ENCODE assay signal across 23 cellular contexts in genomic region chr12:466039-466438, GRCh38. TPM values are rescaled to one million over a fixed set of nuclear protein-coding genes. Genes with fewer than 3 reads are reported as not detected.
DNase-seq lines count a peak whose midpoint lies in the region; ATAC-seq, FAIRE-seq and TF ChIP-seq lines count a peak whose summit lies in the region.
"Had no signal": no experiment of that assay in that cellular context is flagged by ENCODE, and none has a peak within 500 bp of the region (broad histone marks: within the 10 kb centered on the region; RNA-seq: fewer than 3 reads in every experiment).

No MANE protein-coding gene starts in this region.

- H3K4me3 Mint-ChIP-seq in endodermal cell (no peak overlapping the region), chondrocyte (ENCODE audit: unreplicated experiment) (no peak overlapping the region)
- H3K4me3 Mint-ChIP-seq in activated CD8-positive, alpha-beta memory T cell treated with anti-CD3 and anti-CD28 coated beads, Interleukin-2, amount 10 ng/mL, durations not matched to agents 7 days and 5 days = no peak overlapping the region
- H3K4me3 Mint-ChIP-seq: activated CD4-positive, alpha-beta T cell treated with anti-CD3 and anti-CD28 coated beads, Interleukin-2, amount 10 ng/mL, durations not matched to agents 7 days and 5 days; activated naive CD8-positive, alpha-beta T cell treated with anti-CD3 and anti-CD28 coated beads, Interleukin-2, amount 10 ng/mL, durations not matched to agents 7 days and 5 days; T-helper 1 cell treated with Interleukin-12 subunit alpha and Interleukin-12 subunit beta and Interleukin-4 antibody, amounts not matched to agents 30 μg/mL and 1 μg/mL, for 36 hours had no signal

- H3K9me3 Mint-ChIP-seq in endodermal cell (no peaks in the 10 kb centered on the region), chondrocyte (ENCODE audit: low read depth) (no peaks in the 10 kb centered on the region)
- H3K9me3 Mint-ChIP-seq in activated CD8-positive, alpha-beta memory T cell treated with anti-CD3 and anti-CD28 coated beads, Interleukin-2, amount 10 ng/mL, durations not matched to agents 7 days and 5 days (ENCODE audit: low read depth) = no peaks in the 10 kb centered on the region
- H3K9me3 Mint-ChIP-seq: activated CD4-positive, alpha-beta T cell treated with anti-CD3 and anti-CD28 coated beads, Interleukin-2, amount 10 ng/mL, durations not matched to agents 7 days and 5 days; activated naive CD8-positive, alpha-beta T cell treated with anti-CD3 and anti-CD28 coated beads, Interleukin-2, amount 10 ng/mL, durations not matched to agents 7 days and 5 days; activated T-helper 2 cell treated with anti-CD3 and anti-CD28 coated beads, Interferon-gamma antibody, Interleukin-2, Interleukin-4, amounts not matched to agents 10 μg/mL and 5 μg/mL and 100 μg/mL, durations not matched to agents 14 hours and 24 hours and 36 hours; T-helper 1 cell treated with Interleukin-12 subunit alpha and Interleukin-12 subunit beta and Interleukin-4 antibody, amounts not matched to agents 30 μg/mL and 1 μg/mL, for 36 hours had no signal

- TF ChIP-seq CTCF in endodermal cell (conservative IDR thresholded peaks at IDR 0.05) = peak; percentile 38
- no peak for TF ChIP-seq CTCF in chondrocyte (IDR thresholded peaks at IDR 0.05)

- ATAC-seq in activated CD8-positive, alpha-beta memory T cell treated with anti-CD3 and anti-CD28 coated beads, Interleukin-2, amount 10 ng/mL, durations not matched to agents 7 days and 5 days = no peak
- ATAC-seq: psoas muscle; stimulated activated naive CD8-positive, alpha-beta T cell treated with anti-CD3 and anti-CD28 coated beads, Interleukin-15, Interleukin-2, amounts not matched to agents 100 U/mL and 50 U/mL, for 24 hours had no signal

- H3K4me1 Mint-ChIP-seq in endodermal cell = peaks cover 63% of the 10 kb centered on the region
- H3K4me1 Mint-ChIP-seq in chondrocyte (ENCODE audit: low read depth) = peaks cover 36% of the 10 kb centered on the region
- H3K4me1 Mint-ChIP-seq in activated CD8-positive, alpha-beta memory T cell treated with anti-CD3 and anti-CD28 coated beads, Interleukin-2, amount 10 ng/mL, durations not matched to agents 7 days and 5 days = peaks cover 14% of the 10 kb centered on the region

- peak overlapping the region; percentile 22 for H3K27ac Mint-ChIP-seq in endodermal cell
- H3K27ac Mint-ChIP-seq in chondrocyte (ENCODE audit: unreplicated experiment) = no peak overlapping the region
- H3K27ac Mint-ChIP-seq in activated CD8-positive, alpha-beta memory T cell treated with anti-CD3 and anti-CD28 coated beads, Interleukin-2, amount 10 ng/mL, durations not matched to agents 7 days and 5 days = no peak overlapping the region
- H3K27ac Mint-ChIP-seq: activated CD4-positive, alpha-beta T cell treated with anti-CD3 and anti-CD28 coated beads, Interleukin-2, amount 10 ng/mL, durations not matched to agents 7 days and 5 days; activated naive CD8-positive, alpha-beta T cell treated with anti-CD3 and anti-CD28 coated beads, Interleukin-2, amount 10 ng/mL, durations not matched to agents 7 days and 5 days; activated T-helper 2 cell treated with anti-CD3 and anti-CD28 coated beads, Interferon-gamma antibody, Interleukin-2, Interleukin-4, amounts not matched to agents 10 μg/mL and 5 μg/mL and 100 μg/mL, durations not matched to agents 14 hours and 24 hours and 36 hours; T-helper 1 cell treated with Interleukin-12 subunit alpha and Interleukin-12 subunit beta and Interleukin-4 antibody, amounts not matched to agents 30 μg/mL and 1 μg/mL, for 36 hours had no signal

- CTCF ChIA-PET in activated CD8-positive, alpha-beta memory T cell treated with anti-CD3 and anti-CD28 coated beads, Interleukin-2, amount 10 ng/mL, durations not matched to agents 7 days and 5 days (lab: Charles Lee) = no interaction called here

- 86 to 94% methylated on average over 7 to 8 of the region's 8 CpGs for WGBS in endodermal cell (ENCODE audit: insufficient coverage in 1 of 2, insufficient read length in 1 of 2), 2 experiments

- peaks cover 19% of the 10 kb centered on the region for H3K36me3 Mint-ChIP-seq in endodermal cell (ENCODE audit: low read depth)
- H3K36me3 Mint-ChIP-seq in chondrocyte (ENCODE audit: low read depth) = no peaks in the 10 kb centered on the region
- no peaks in the 10 kb centered on the region for H3K36me3 Mint-ChIP-seq in activated CD8-positive, alpha-beta memory T cell treated with anti-CD3 and anti-CD28 coated beads, Interleukin-2, amount 10 ng/mL, durations not matched to agents 7 days and 5 days
- H3K36me3 Mint-ChIP-seq: activated naive CD8-positive, alpha-beta T cell treated with anti-CD3 and anti-CD28 coated beads, Interleukin-2, amount 10 ng/mL, durations not matched to agents 7 days and 5 days had no signal

- peaks cover 12% of the 10 kb centered on the region for H3K36me3 ChIP-seq in endodermal cell (ENCODE audit: control insufficient read depth, insufficient read depth, low read length)
- no peaks in the 10 kb centered on the region for H3K36me3 ChIP-seq in skeletal muscle tissue (ENCODE audit: control insufficient read depth in 3 of 3, insufficient read depth in 3 of 3, low read length in 3 of 3)
- H3K36me3 ChIP-seq: BLaER1, neutrophil, Peyer's patch, SJSA1 had no signal

- H3K4me3 ChIP-seq in endodermal cell (ENCODE audit: low read length) (no peak overlapping the region), skeletal muscle tissue (ENCODE audit: low read length in 3 of 3) (peak overlapping the region in 1 of 3 donors; percentile 17)
- H3K4me3 ChIP-seq: BLaER1, Peyer's patch, psoas muscle, SJSA1 had no signal

- DNase-seq in HTR-8/SVneo (ENCODE audit: insufficient read length, low spot score) (no peak), endodermal cell (peak; percentile 67), left kidney (ENCODE audit: low read depth, low spot score) (peak; percentile 73), chondrocyte (ENCODE audit: low spot score) (no peak), OCI-M1 (lab: John Stamatoyannopoulos, UW) (no peak), DMS153 treated with DMSO at 0.1 percent for 48 hours (lab: John Stamatoyannopoulos, UW; ENCODE audit: unreplicated experiment) (no peak)
- no peak for DNase-seq in activated CD8-positive, alpha-beta memory T cell treated with anti-CD3 and anti-CD28 coated beads, Interleukin-2, amount 10 ng/mL, durations not matched to agents 7 days and 5 days
- DNase-seq: ACHN; activated CD4-positive, alpha-beta T cell treated with anti-CD3 and anti-CD28 coated beads, Interleukin-2, amount 10 ng/mL, durations not matched to agents 7 days and 5 days; activated naive CD8-positive, alpha-beta T cell treated with anti-CD3 and anti-CD28 coated beads, Interleukin-2, amount 10 ng/mL, durations not matched to agents 7 days and 5 days; NCI-H187; NCI-H2227 treated with DMSO at 0.1 percent for 48 hours; Peyer's patch; psoas muscle; stimulated activated CD4-positive, alpha-beta T cell treated with anti-CD3 and anti-CD28 coated beads, Interleukin-4, amount 100 ng/mL, for 24 hours; stimulated activated naive CD8-positive, alpha-beta T cell treated with anti-CD3 and anti-CD28 coated beads, Interleukin-15, Interleukin-2, amounts not matched to agents 100 U/mL and 50 U/mL, for 24 hours had no signal

- FAIRE-seq in HTR-8/SVneo (lab: Jason Lieb, UNC) = peak; percentile 52
- FAIRE-seq: endometrium had no signal

- no peaks in the 10 kb centered on the region for H3K9me3 ChIP-seq in endodermal cell (ENCODE audit: control insufficient read depth, low read length)
- no peaks in the 10 kb centered on the region for H3K9me3 ChIP-seq in skeletal muscle tissue (ENCODE audit: control insufficient read depth in 3 of 3, low read length in 3 of 3)
- H3K9me3 ChIP-seq: BLaER1, neutrophil, Peyer's patch, psoas muscle, SJSA1 had no signal

- H3K4me1 ChIP-seq in endodermal cell (ENCODE audit: control insufficient read depth, insufficient read depth, low read length) (peaks cover 28% of the 10 kb centered on the region), skeletal muscle tissue (ENCODE audit: control insufficient read depth in 3 of 3, insufficient read depth in 3 of 3, low read length in 3 of 3) (peaks cover 10 to 48% (median 34%) of the 10 kb centered on the region in 3 donors)
- H3K4me1 ChIP-seq: BLaER1 had no signal

- H3K27me3 ChIP-seq in endodermal cell (ENCODE audit: control insufficient read depth, insufficient read depth, low read length, poor library complexity, severe bottlenecking) (no peaks in the 10 kb centered on the region), skeletal muscle tissue (ENCODE audit: control insufficient read depth in 3 of 3, insufficient read depth in 3 of 3, low read length in 3 of 3) (no peaks in the 10 kb centered on the region)
- H3K27me3 ChIP-seq: Peyer's patch had no signal

- H3K27ac ChIP-seq in endodermal cell (ENCODE audit: low read depth, low read length) (no peak overlapping the region), skeletal muscle tissue (ENCODE audit: low read depth, low read length) (peak overlapping the region; percentile 28)
- H3K27ac ChIP-seq: BLaER1, neutrophil, Peyer's patch, SJSA1 had no signal

- H3K27me3 Mint-ChIP-seq in endodermal cell (ENCODE audit: insufficient read depth) (peaks cover 4% of the 10 kb centered on the region), chondrocyte (ENCODE audit: low read depth) (peaks cover 5% of the 10 kb centered on the region)
- peaks cover 39% of the 10 kb centered on the region for H3K27me3 Mint-ChIP-seq in activated CD8-positive, alpha-beta memory T cell treated with anti-CD3 and anti-CD28 coated beads, Interleukin-2, amount 10 ng/mL, durations not matched to agents 7 days and 5 days

- H3K9ac ChIP-seq in endodermal cell (ENCODE audit: extremely low read depth, low read length, poor library complexity, severe bottlenecking) (no peak overlapping the region), skeletal muscle tissue (ENCODE audit: low read depth in 1 of 3, low read length in 3 of 3) (peak overlapping the region in 1 of 3 donors; percentile 20)
- H3K9ac ChIP-seq: BLaER1 had no signal

RNA-seq across cellular contexts. Expression of gene B4GALNT3, which starts 6.3 kb away (rescaled TPM):
- total RNA-seq in endodermal cell (100 to 1,000 TPM in 1 of 2 donors, 10 to 100 TPM in 1; 61.5 to 155 TPM), skeletal muscle tissue (4.2 TPM), chondrocyte (2.9 to 6.1 TPM (median 3.5 TPM) in 3 replicates)
- 13.3 TPM for polyA plus RNA-seq in endodermal cell (2013, experiment 1 of 2)
- polyA plus RNA-seq in endodermal cell (2013, experiment 2 of 2) = 15.9 TPM
- total RNA-seq in activated CD8-positive, alpha-beta memory T cell treated with anti-CD3 and anti-CD28 coated beads, Interleukin-2, amount 10 ng/mL, durations not matched to agents 7 days and 5 days = under 1 TPM; 0.37 to 0.64 TPM
- total RNA-seq: SJSA1 had no signal

Comparison
In these comparisons a context has a peak if more than half of its experiments do, and no peak if none do; other contexts are left out.
1. DNase-seq: peak in endodermal cell (single experiment) and left kidney (single experiment); none in HTR-8/SVneo (single experiment), chondrocyte (single experiment), OCI-M1 (single experiment), DMS153 treated with DMSO at 0.1 percent for 48 hours (single experiment) and activated CD8-positive, alpha-beta memory T cell treated with anti-CD3 and anti-CD28 coated beads, Interleukin-2, amount 10 ng/mL, durations not matched to agents 7 days and 5 days (single experiment).